ENCODE assay signal across 1 cellular context in the genomic region with DNA sequence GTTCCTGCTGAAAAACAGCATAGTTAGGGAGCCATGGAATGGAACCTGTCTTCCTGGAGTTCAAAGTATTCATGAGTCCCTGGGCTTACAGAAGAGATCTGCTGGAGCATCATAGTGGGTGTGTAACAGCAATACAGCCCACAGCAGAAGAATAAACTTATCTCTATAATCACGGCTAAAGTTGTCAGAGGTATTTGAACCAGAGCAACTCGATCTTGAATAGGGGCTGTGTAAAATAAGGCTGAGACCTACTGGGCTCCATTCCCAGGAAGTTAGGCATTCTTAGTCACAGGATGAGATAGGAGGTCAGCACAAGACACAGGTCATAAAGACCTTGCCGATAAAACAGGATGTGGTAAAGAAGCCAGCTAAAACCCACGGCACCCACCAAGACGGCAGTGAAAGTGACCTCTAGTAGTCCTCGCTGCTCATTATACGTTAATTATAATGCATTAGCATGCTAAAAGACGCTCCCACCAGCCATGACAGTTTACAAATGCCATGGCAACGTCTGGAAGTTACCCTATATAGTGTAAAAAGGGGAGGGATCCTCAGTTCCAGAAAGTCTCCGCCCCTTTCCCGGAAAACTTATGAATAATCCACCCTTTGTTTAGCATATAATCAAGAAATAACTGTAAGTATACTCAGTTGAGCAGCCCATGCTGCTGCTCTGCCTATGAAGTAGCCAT.
TF ChIP-seq lines count a peak whose summit lies in the region.

No MANE protein-coding gene starts in this region.

TF ChIP-seq in K562, 482 proteins besides CTCF, POLR2A, EP300 and RAD21 (continued from another document):
- TF ChIP-seq ATF1 (CRISPR knock-in tag; IDR thresholded peaks at IDR 0.05) (no peak), ATF1 (tag; IDR thresholded peaks at IDR 0.05) (peak; percentile 11; the same call in 1 of the 2 replicates), NFE2 (IDR thresholded peaks at IDR 0.05; ENCODE audit: low read depth) (0 out of 2 replicates have a peak, but pooled peaks have one; percentile 11), TFAM (CRISPR knock-in tag; conservative IDR thresholded peaks at IDR 0.05) (no peak), COPS2 (conservative IDR thresholded peaks at IDR 0.05) (no peak), LCOR (CRISPR knock-in tag; IDR thresholded peaks at IDR 0.05) (no peak), PTTG1 (tag; IDR thresholded peaks at IDR 0.05; ENCODE audit: low read depth) (no peak), PRPF4 (IDR thresholded peaks at IDR 0.05; ENCODE audit: insufficient read depth, low read depth, low read length, poor library complexity, severe bottlenecking) (no peak), SMAD4 (CRISPR knock-in tag; conservative IDR thresholded peaks at IDR 0.05) (peak; percentile 28; the same call in 1 of the 2 replicates), ZNF239 (CRISPR knock-in tag; IDR thresholded peaks at IDR 0.05) (no peak), HSF4 (CRISPR knock-in tag; IDR thresholded peaks at IDR 0.05; ENCODE audit: borderline replicate concordance) (no peak), SNIP1 (IDR thresholded peaks at IDR 0.05; ENCODE audit: low read depth) (no peak), SPI1 (IDR thresholded peaks at IDR 0.05; ENCODE audit: borderline replicate concordance, low read depth, low read length) (0 out of 2 replicates have a peak, but pooled peaks have one; percentile 2), ZNF764 (CRISPR knock-in tag; IDR thresholded peaks at IDR 0.05; ENCODE audit: low read depth) (no peak), CC2D1A (IDR thresholded peaks at IDR 0.05) (no peak), ZNF282 (CRISPR knock-in tag; IDR thresholded peaks at IDR 0.05) (no peak), STAG1 (CRISPR knock-in tag; IDR thresholded peaks at IDR 0.05; ENCODE audit: borderline replicate concordance) (no peak), ZNF165 (CRISPR knock-in tag; IDR thresholded peaks at IDR 0.05; ENCODE audit: borderline replicate concordance) (no peak), ZKSCAN1 (IDR thresholded peaks at IDR 0.05; ENCODE audit: low read depth, low read length) (peak; percentile 27; the same call in 1 of the 2 replicates), TRIM24 (IDR thresholded peaks at IDR 0.05) (peak in 1 of 2 experiments; percentile 21; a peak in 1 of 4 replicates), PCBP2 (IDR thresholded peaks at IDR 0.05; ENCODE audit: low read depth, low read length, poor library complexity, severe bottlenecking) (no peak), SETDB1 (IDR thresholded peaks at IDR 0.05; ENCODE audit: low read length) (no peak), GABPB1 (CRISPR knock-in tag; IDR thresholded peaks at IDR 0.05) (peak; percentile 38; the same call in 1 of the 2 replicates), LARP7 (IDR thresholded peaks at IDR 0.05) (no peak), RBM14 (IDR thresholded peaks at IDR 0.05; ENCODE audit: borderline replicate concordance, insufficient read depth, low read depth, low read length) (no peak), ESRRA (IDR thresholded peaks at IDR 0.05; ENCODE audit: borderline replicate concordance, low read depth) (peak; percentile 96), GABPA (tag; conservative IDR thresholded peaks at IDR 0.05; ENCODE audit: low read depth) (peak; percentile 77), ZNF354B (CRISPR knock-in tag; IDR thresholded peaks at IDR 0.05) (no peak), MCM3 (IDR thresholded peaks at IDR 0.05) (no peak), MBD2 (IDR thresholded peaks at IDR 0.05; ENCODE audit: borderline replicate concordance, low read depth) (0 out of 2 replicates have a peak, but pooled peaks have one; percentile 19), HEY1 (CRISPR knock-in tag; IDR thresholded peaks at IDR 0.05; ENCODE audit: borderline replicate concordance) (no peak), SAFB2 (IDR thresholded peaks at IDR 0.05; ENCODE audit: borderline replicate concordance, low read depth, low read length, severe bottlenecking) (no peak), LEF1 (IDR thresholded peaks at IDR 0.05) (peak; percentile 62), NR3C1 (CRISPR knock-in tag; IDR thresholded peaks at IDR 0.05) (no peak), PHB (CRISPR knock-in tag; IDR thresholded peaks at IDR 0.05) (no peak)
- TF ChIP-seq, protein P1, sequence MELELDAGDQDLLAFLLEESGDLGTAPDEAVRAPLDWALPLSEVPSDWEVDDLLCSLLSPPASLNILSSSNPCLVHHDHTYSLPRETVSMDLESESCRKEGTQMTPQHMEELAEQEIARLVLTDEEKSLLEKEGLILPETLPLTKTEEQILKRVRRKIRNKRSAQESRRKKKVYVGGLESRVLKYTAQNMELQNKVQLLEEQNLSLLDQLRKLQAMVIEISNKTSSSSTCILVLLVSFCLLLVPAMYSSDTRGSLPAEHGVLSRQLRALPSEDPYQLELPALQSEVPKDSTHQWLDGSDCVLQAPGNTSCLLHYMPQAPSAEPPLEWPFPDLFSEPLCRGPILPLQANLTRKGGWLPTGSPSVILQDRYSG (tag; conservative IDR thresholded peaks at IDR 0.05; ENCODE audit: low read depth): no peak
- TF ChIP-seq, protein P2, sequence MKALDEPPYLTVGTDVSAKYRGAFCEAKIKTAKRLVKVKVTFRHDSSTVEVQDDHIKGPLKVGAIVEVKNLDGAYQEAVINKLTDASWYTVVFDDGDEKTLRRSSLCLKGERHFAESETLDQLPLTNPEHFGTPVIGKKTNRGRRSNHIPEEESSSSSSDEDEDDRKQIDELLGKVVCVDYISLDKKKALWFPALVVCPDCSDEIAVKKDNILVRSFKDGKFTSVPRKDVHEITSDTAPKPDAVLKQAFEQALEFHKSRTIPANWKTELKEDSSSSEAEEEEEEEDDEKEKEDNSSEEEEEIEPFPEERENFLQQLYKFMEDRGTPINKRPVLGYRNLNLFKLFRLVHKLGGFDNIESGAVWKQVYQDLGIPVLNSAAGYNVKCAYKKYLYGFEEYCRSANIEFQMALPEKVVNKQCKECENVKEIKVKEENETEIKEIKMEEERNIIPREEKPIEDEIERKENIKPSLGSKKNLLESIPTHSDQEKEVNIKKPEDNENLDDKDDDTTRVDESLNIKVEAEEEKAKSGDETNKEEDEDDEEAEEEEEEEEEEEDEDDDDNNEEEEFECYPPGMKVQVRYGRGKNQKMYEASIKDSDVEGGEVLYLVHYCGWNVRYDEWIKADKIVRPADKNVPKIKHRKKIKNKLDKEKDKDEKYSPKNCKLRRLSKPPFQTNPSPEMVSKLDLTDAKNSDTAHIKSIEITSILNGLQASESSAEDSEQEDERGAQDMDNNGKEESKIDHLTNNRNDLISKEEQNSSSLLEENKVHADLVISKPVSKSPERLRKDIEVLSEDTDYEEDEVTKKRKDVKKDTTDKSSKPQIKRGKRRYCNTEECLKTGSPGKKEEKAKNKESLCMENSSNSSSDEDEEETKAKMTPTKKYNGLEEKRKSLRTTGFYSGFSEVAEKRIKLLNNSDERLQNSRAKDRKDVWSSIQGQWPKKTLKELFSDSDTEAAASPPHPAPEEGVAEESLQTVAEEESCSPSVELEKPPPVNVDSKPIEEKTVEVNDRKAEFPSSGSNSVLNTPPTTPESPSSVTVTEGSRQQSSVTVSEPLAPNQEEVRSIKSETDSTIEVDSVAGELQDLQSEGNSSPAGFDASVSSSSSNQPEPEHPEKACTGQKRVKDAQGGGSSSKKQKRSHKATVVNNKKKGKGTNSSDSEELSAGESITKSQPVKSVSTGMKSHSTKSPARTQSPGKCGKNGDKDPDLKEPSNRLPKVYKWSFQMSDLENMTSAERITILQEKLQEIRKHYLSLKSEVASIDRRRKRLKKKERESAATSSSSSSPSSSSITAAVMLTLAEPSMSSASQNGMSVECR (CRISPR knock-in tag; IDR thresholded peaks at IDR 0.05): no peak
- TF ChIP-seq, protein P3, sequence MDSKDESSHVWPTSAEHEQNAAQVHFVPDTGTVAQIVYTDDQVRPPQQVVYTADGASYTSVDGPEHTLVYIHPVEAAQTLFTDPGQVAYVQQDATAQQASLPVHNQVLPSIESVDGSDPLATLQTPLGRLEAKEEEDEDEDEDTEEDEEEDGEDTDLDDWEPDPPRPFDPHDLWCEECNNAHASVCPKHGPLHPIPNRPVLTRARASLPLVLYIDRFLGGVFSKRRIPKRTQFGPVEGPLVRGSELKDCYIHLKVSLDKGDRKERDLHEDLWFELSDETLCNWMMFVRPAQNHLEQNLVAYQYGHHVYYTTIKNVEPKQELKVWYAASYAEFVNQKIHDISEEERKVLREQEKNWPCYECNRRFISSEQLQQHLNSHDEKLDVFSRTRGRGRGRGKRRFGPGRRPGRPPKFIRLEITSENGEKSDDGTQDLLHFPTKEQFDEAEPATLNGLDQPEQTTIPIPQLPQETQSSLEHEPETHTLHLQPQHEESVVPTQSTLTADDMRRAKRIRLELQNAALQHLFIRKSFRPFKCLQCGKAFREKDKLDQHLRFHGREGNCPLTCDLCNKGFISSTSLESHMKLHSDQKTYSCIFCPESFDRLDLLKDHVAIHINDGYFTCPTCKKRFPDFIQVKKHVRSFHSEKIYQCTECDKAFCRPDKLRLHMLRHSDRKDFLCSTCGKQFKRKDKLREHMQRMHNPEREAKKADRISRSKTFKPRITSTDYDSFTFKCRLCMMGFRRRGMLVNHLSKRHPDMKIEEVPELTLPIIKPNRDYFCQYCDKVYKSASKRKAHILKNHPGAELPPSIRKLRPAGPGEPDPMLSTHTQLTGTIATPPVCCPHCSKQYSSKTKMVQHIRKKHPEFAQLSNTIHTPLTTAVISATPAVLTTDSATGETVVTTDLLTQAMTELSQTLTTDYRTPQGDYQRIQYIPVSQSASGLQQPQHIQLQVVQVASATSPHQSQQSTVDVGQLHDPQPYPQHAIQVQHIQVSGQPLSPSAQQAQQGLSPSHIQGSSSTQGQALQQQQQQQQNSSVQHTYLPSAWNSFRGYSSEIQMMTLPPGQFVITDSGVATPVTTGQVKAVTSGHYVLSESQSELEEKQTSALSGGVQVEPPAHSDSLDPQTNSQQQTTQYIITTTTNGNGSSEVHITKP (IDR thresholded peaks at IDR 0.05; ENCODE audit: partially characterized antibody): no peak
- TF ChIP-seq, protein P4, sequence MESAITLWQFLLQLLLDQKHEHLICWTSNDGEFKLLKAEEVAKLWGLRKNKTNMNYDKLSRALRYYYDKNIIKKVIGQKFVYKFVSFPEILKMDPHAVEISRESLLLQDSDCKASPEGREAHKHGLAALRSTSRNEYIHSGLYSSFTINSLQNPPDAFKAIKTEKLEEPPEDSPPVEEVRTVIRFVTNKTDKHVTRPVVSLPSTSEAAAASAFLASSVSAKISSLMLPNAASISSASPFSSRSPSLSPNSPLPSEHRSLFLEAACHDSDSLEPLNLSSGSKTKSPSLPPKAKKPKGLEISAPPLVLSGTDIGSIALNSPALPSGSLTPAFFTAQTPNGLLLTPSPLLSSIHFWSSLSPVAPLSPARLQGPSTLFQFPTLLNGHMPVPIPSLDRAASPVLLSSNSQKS (CRISPR knock-in tag; IDR thresholded peaks at IDR 0.05): no peak
